ENCODE assay signal across 13 cellular contexts in the genomic region with DNA sequence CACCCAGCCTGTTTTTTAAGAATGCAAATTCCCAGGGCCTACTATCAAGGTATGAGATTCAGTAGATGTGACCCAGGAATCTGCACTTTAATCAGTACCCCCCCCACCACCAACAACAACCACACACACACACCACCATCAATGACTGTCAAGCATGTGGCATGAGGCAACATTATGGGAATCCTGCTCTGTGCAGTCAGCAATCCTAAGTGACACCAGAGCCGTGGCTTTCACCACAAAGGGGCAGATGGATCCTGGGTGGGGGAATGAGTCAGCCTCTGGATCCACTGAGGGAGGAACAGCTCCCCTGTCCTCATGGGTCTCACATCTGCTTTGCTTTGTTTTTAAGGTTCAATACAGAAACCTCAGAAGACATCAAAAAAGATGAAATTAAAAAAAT.
"Had no signal": no experiment of that assay in that cellular context is flagged by ENCODE, and none has a peak within 500 bp of the region (broad histone marks: within the 10 kb centered on the region; RNA-seq: fewer than 3 reads in every experiment).

No MANE protein-coding gene starts in this region.

- H3K27me3 Mint-ChIP-seq: activated CD4-positive, alpha-beta memory T cell treated with anti-CD3 and anti-CD28 coated beads for 36 hours had no signal

- H3K27ac Mint-ChIP-seq: activated CD4-positive, alpha-beta memory T cell treated with anti-CD3 and anti-CD28 coated beads for 36 hours; activated T-cell treated with anti-CD3 and anti-CD28 coated beads, Interleukin-2, amount 50 U/mL, for 72 hours; neural progenitor cell; T-helper 2 cell treated with Interferon-gamma antibody and Interleukin-4, amounts not matched to agents 5 μg/mL and 100 μg/mL, for 36 hours had no signal

- H3K9me3 Mint-ChIP-seq: activated CD4-positive, alpha-beta memory T cell treated with anti-CD3 and anti-CD28 coated beads for 36 hours; activated T-cell treated with anti-CD3 and anti-CD28 coated beads, Interleukin-2, amount 50 U/mL, for 72 hours; neural progenitor cell; T-helper 2 cell treated with Interferon-gamma antibody and Interleukin-4, amounts not matched to agents 5 μg/mL and 100 μg/mL, for 36 hours had no signal

- H3K4me3 ChIP-seq: ascending aorta, hepatocyte, neural progenitor cell, skin epidermis, stomach, thyroid gland, vagina had no signal

- DNase-seq: activated CD4-positive, alpha-beta memory T cell treated with anti-CD3 and anti-CD28 coated beads for 36 hours; activated CD4-positive, CD25-positive, alpha-beta regulatory T cell treated with anti-CD3 and anti-CD28 coated beads, Interleukin-2, amount 50 U/mL, for 72 hours; activated T-cell treated with anti-CD3 and anti-CD28 coated beads, Interleukin-2, amount 50 U/mL, for 72 hours; kidney glomerular epithelial cell; retina; stomach; thyroid gland had no signal

- H3K4me3 Mint-ChIP-seq: activated CD4-positive, alpha-beta memory T cell treated with anti-CD3 and anti-CD28 coated beads for 36 hours; activated T-cell treated with anti-CD3 and anti-CD28 coated beads, Interleukin-2, amount 50 U/mL, for 72 hours; neural progenitor cell; T-helper 2 cell treated with Interferon-gamma antibody and Interleukin-4, amounts not matched to agents 5 μg/mL and 100 μg/mL, for 36 hours had no signal

- ATAC-seq: activated T-cell treated with anti-CD3 and anti-CD28 coated beads, Interleukin-2, amount 50 U/mL, for 72 hours had no signal

- H3K36me3 Mint-ChIP-seq: activated CD4-positive, alpha-beta memory T cell treated with anti-CD3 and anti-CD28 coated beads for 36 hours; neural progenitor cell had no signal

- H3K4me1 Mint-ChIP-seq: neural progenitor cell had no signal
